ENCODE assay signal across 1 cellular context in genomic region chr17:50362661-50363060, GRCh38.
TF ChIP-seq lines count a peak whose summit lies in the region.

No MANE protein-coding gene starts in this region.

TF ChIP-seq in HEK293, 187 proteins besides CTCF, POLR2A, EP300 and RAD21 (continued from another document):
- TF ChIP-seq ZBTB11 (tag by site-specific recombination; conservative IDR thresholded peaks at IDR 0.05; ENCODE audit: low read depth) = peak; percentile 75
- peak; percentile 43; the same call in 1 of the 2 replicates for TF ChIP-seq ZNF433 (tag by site-specific recombination; IDR thresholded peaks at IDR 0.05; ENCODE audit: low read depth)
- peak; percentile 41; the same call in 1 of the 2 replicates for TF ChIP-seq GLI2 (tag by site-specific recombination; IDR thresholded peaks at IDR 0.05; ENCODE audit: borderline replicate concordance, low read depth)
- TF ChIP-seq ZNF664 (tag by site-specific recombination; IDR thresholded peaks at IDR 0.05) = peak; percentile 73
- TF ChIP-seq ZNF394 (tag by site-specific recombination; IDR thresholded peaks at IDR 0.05; ENCODE audit: borderline replicate concordance) = peak; percentile 94
- 0 out of 2 replicates have a peak, but pooled peaks have one; percentile 29 for TF ChIP-seq ZNF18 (tag by site-specific recombination; IDR thresholded peaks at IDR 0.05)
- TF ChIP-seq ZXDB (tag by site-specific recombination; IDR thresholded peaks at IDR 0.05) = peak; percentile 54
- no peak for TF ChIP-seq ZNF10 (tag by site-specific recombination; IDR thresholded peaks at IDR 0.05)
- TF ChIP-seq ZNF140 (tag by site-specific recombination; IDR thresholded peaks at IDR 0.05) = peak; percentile 67; the same call in 1 of the 2 replicates
- TF ChIP-seq ZNF341 (tag by site-specific recombination; IDR thresholded peaks at IDR 0.05; ENCODE audit: low read depth) = 0 out of 2 replicates have a peak, but pooled peaks have one; percentile 24
- 0 out of 2 replicates have a peak, but pooled peaks have one; percentile 29 for TF ChIP-seq ZNF580 (tag by site-specific recombination; IDR thresholded peaks at IDR 0.05)
- TF ChIP-seq ZNF184 (tag by site-specific recombination; IDR thresholded peaks at IDR 0.05) = no peak
- TF ChIP-seq ZBTB8A (tag by site-specific recombination; IDR thresholded peaks at IDR 0.05) = peak; percentile 79
- TF ChIP-seq ZNF121 (tag by site-specific recombination; IDR thresholded peaks at IDR 0.05) = peak; percentile 91
- TF ChIP-seq OVOL3 (tag by site-specific recombination; IDR thresholded peaks at IDR 0.05) = peak; percentile 40; the same call in 1 of the 2 replicates
- peak; percentile 34 for TF ChIP-seq ZNF654 (tag by site-specific recombination; IDR thresholded peaks at IDR 0.05; ENCODE audit: low read depth)
- TF ChIP-seq BCL11A (tag by site-specific recombination; IDR thresholded peaks at IDR 0.05; ENCODE audit: low read depth) = peak; percentile 31; the same call in 1 of the 2 replicates
- no peak for TF ChIP-seq KLF16 (tag by site-specific recombination; IDR thresholded peaks at IDR 0.05)
- no peak for TF ChIP-seq KLF1 (tag by site-specific recombination; IDR thresholded peaks at IDR 0.05)
- peak; percentile 77 for TF ChIP-seq REST (tag by site-specific recombination; IDR thresholded peaks at IDR 0.05)
- peak; percentile 70; the same call in 1 of the 2 replicates for TF ChIP-seq ZNF791 (tag by site-specific recombination; IDR thresholded peaks at IDR 0.05)
- peak; percentile 63; the same call in 1 of the 2 replicates for TF ChIP-seq ZNF558 (tag by site-specific recombination; IDR thresholded peaks at IDR 0.05)
- peak; percentile 59 for TF ChIP-seq ZBTB21 (tag by site-specific recombination; IDR thresholded peaks at IDR 0.05)
- TF ChIP-seq ZNF555 (tag by site-specific recombination; conservative IDR thresholded peaks at IDR 0.05) = peak; percentile 71
- no peak for TF ChIP-seq ZEB2 (tag by site-specific recombination; IDR thresholded peaks at IDR 0.05)
- peak; percentile 81; the same call in 1 of the 2 replicates for TF ChIP-seq ZNF560 (tag by site-specific recombination; IDR thresholded peaks at IDR 0.05; ENCODE audit: borderline replicate concordance)
- TF ChIP-seq ZFP3 (tag by site-specific recombination; IDR thresholded peaks at IDR 0.05; ENCODE audit: low read depth) = peak; percentile 24; the same call in 1 of the 2 replicates
- TF ChIP-seq ZNF623 (tag by site-specific recombination; IDR thresholded peaks at IDR 0.05) = peak; percentile 73
- TF ChIP-seq ZNF266 (tag by site-specific recombination; IDR thresholded peaks at IDR 0.05; ENCODE audit: low read depth) = peak; percentile 83
- TF ChIP-seq ZNF501 (tag by site-specific recombination; IDR thresholded peaks at IDR 0.05) = 0 out of 2 replicates have a peak, but pooled peaks have one; percentile 35
- TF ChIP-seq ZNF518A (tag by site-specific recombination; conservative IDR thresholded peaks at IDR 0.05; ENCODE audit: low read depth) = peak; percentile 86
- 0 out of 2 replicates have a peak, but pooled peaks have one; percentile 62 for TF ChIP-seq ZNF404 (tag by site-specific recombination; IDR thresholded peaks at IDR 0.05)
- TF ChIP-seq ZNF426 (tag by site-specific recombination; IDR thresholded peaks at IDR 0.05) = peak; percentile 85
- no peak for TF ChIP-seq KLF7 (tag by site-specific recombination; IDR thresholded peaks at IDR 0.05; ENCODE audit: borderline replicate concordance)
- peak; percentile 41; the same call in 1 of the 2 replicates for TF ChIP-seq ZNF530 (tag by site-specific recombination; IDR thresholded peaks at IDR 0.05; ENCODE audit: low read depth)
- no peak for TF ChIP-seq ZNF114 (tag by site-specific recombination; IDR thresholded peaks at IDR 0.05)
